In the genomic region with DNA sequence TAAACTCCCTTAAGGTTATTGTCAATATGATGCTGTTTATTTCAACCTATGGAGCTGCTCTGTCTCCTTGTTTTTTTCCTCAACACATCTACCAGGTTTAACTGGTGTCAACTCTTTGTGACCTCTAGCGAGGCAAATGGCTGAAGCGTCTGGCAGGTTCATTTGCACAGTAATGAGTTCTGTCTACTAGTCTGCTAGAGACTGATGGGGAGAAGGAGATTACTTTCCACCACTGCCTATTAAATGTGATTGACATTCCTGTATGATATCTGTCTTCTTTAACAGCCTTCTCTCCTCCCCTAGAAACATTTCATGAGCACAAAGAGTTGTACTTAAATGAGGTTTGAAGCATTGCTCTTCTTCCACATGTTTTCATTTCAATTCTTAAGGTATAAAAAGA, we compare ENCODE assay signal across 18 cellular contexts.
"Had no signal": no experiment of that assay in that cellular context is flagged by ENCODE, and none has a peak within 500 bp of the region (broad histone marks: within the 10 kb centered on the region; RNA-seq: fewer than 3 reads in every experiment).

No MANE protein-coding gene starts in this region.

- H3K36me3 Mint-ChIP-seq: activated naive CD4-positive, alpha-beta T cell treated with anti-CD3 and anti-CD28 coated beads, Interleukin-2, amount 10 ng/mL, durations not matched to agents 7 days and 5 days; naive B cell had no signal

- H3K4me1 Mint-ChIP-seq: activated naive CD4-positive, alpha-beta T cell treated with anti-CD3 and anti-CD28 coated beads, Interleukin-2, amount 10 ng/mL, durations not matched to agents 7 days and 5 days; activated T-helper 17 cell treated with anti-CD3 and anti-CD28 coated beads, Interleukin-2, amount 50 U/mL, for 72 hours; naive B cell had no signal

- ATAC-seq: activated T-helper 17 cell treated with anti-CD3 and anti-CD28 coated beads, Interleukin-2, amount 50 U/mL, for 72 hours; effector memory CD8-positive, alpha-beta T cell; left cardiac atrium had no signal

- H3K27ac Mint-ChIP-seq: activated naive CD4-positive, alpha-beta T cell treated with anti-CD3 and anti-CD28 coated beads, Interleukin-2, amount 10 ng/mL, durations not matched to agents 7 days and 5 days; activated T-helper 17 cell treated with anti-CD3 and anti-CD28 coated beads, Interleukin-2, amount 50 U/mL, for 72 hours; effector memory CD8-positive, alpha-beta T cell; naive B cell had no signal

- DNase-seq: activated CD4-positive, alpha-beta T cell treated with anti-CD3 and anti-CD28 coated beads, Interleukin-2, amount 50 U/mL, for 48 hours; activated naive CD4-positive, alpha-beta T cell treated with anti-CD3 and anti-CD28 coated beads, Interleukin-2, amount 10 ng/mL, durations not matched to agents 7 days and 5 days; dermis blood vessel endothelial cell; effector memory CD8-positive, alpha-beta T cell; foreskin melanocyte; head of caudate nucleus; left cardiac atrium; naive B cell; posterior cingulate gyrus; retina; stimulated activated CD4-positive, alpha-beta T cell treated with anti-CD3 and anti-CD28 coated beads, Interleukin-4, amount 100 ng/mL, for 4 hours; stimulated activated CD8-positive, alpha-beta memory T cell treated with anti-CD3 and anti-CD28 coated beads, Interleukin-4, amount 100 ng/mL, for 48 hours; stimulated activated naive CD4-positive, alpha-beta T cell treated with Interleukin-2 at 50 U/mL for 16 hours; substantia nigra; T-helper 1 cell; T1000; transverse colon had no signal

- H3K27me3 Mint-ChIP-seq: activated naive CD4-positive, alpha-beta T cell treated with anti-CD3 and anti-CD28 coated beads, Interleukin-2, amount 10 ng/mL, durations not matched to agents 7 days and 5 days; activated T-helper 17 cell treated with anti-CD3 and anti-CD28 coated beads, Interleukin-2, amount 50 U/mL, for 72 hours; effector memory CD8-positive, alpha-beta T cell; naive B cell had no signal

- H3K4me3 Mint-ChIP-seq: activated naive CD4-positive, alpha-beta T cell treated with anti-CD3 and anti-CD28 coated beads, Interleukin-2, amount 10 ng/mL, durations not matched to agents 7 days and 5 days; activated T-helper 17 cell treated with anti-CD3 and anti-CD28 coated beads, Interleukin-2, amount 50 U/mL, for 72 hours; effector memory CD8-positive, alpha-beta T cell; naive B cell had no signal

- H3K9me3 Mint-ChIP-seq: activated naive CD4-positive, alpha-beta T cell treated with anti-CD3 and anti-CD28 coated beads, Interleukin-2, amount 10 ng/mL, durations not matched to agents 7 days and 5 days; activated T-helper 17 cell treated with anti-CD3 and anti-CD28 coated beads, Interleukin-2, amount 50 U/mL, for 72 hours had no signal
